In the genomic region with DNA sequence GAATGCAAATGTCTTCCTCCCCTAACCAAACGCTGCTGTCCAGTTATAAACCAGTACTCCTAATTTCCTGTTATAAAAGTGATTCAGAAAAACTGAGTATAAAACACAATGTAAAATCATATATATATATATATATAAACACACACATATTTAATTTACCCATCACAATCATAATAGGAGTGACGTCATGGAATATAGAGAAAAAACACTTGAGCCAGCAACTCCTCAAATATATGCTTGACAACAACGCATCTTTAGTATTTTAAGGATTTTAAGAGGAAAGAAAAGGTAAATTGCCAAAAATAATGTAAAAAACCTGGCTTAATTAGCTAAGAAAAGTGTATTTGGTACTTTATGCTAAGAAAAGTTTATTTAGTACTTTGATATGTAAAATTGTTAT, we compare ENCODE assay signal across 34 cellular contexts.
"Had no signal": no experiment of that assay in that cellular context is flagged by ENCODE, and none has a peak within 500 bp of the region (broad histone marks: within the 10 kb centered on the region; RNA-seq: fewer than 3 reads in every experiment).

No MANE protein-coding gene starts in this region.

- H3K9me3 ChIP-seq: adrenal gland, ascending aorta, body of pancreas, breast epithelium had no signal

- H3K27ac ChIP-seq: adrenal gland, ascending aorta, body of pancreas, brain microvascular endothelial cell, breast epithelium, cardiac muscle cell had no signal

- H3K4me3 ChIP-seq: adrenal gland, ascending aorta, body of pancreas, breast epithelium, cardiac muscle cell had no signal

- DNase-seq: activated effector memory CD4-positive, alpha-beta T cell treated with anti-CD3 and anti-CD28 coated beads, Interleukin-2, amount 50 U/mL, for 16 hours; activated effector memory CD4-positive, alpha-beta T cell treated with Interleukin-2 at 50 U/mL for 16 hours; activated gamma-delta T cell; activated gamma-delta T cell treated with Interleukin-2 at 50 U/mL for 16 hours; activated naive CD4-positive, alpha-beta T cell; activated naive CD4-positive, alpha-beta T cell treated with anti-CD3 and anti-CD28 coated beads for 36 hours; activated naive CD4-positive, alpha-beta T cell treated with anti-CD3 and anti-CD28 coated beads, Interleukin-2, amount 10 ng/mL, durations not matched to agents 7 days and 5 days; activated naive CD4-positive, alpha-beta T cell treated with anti-CD3 and anti-CD28 coated beads, Interleukin-2, amount 50 U/mL, for 16 hours; activated naive CD4-positive, alpha-beta T cell treated with Interleukin-2 at 50 U/mL for 16 hours; activated naive CD8-positive, alpha-beta T cell treated with anti-CD3 and anti-CD28 coated beads for 36 hours; activated naive CD8-positive, alpha-beta T cell treated with anti-CD3 and anti-CD28 coated beads, Interleukin-2, amount 10 ng/mL, durations not matched to agents 7 days and 5 days; activated naive CD8-positive, alpha-beta T cell treated with anti-CD3 and anti-CD28 coated beads, Interleukin-2, amount 50 U/mL, for 24 hours; activated T-cell treated with anti-CD3 and anti-CD28 coated beads, Interleukin-2, amount 50 U/mL, for 1 hour; activated T-cell treated with anti-CD3 and anti-CD28 coated beads, Interleukin-2, amount 50 U/mL, for 24 hours; activated T-cell treated with anti-CD3 and anti-CD28 coated beads, Interleukin-2, amount 50 U/mL, for 4 hours; activated T-cell treated with anti-CD3 and anti-CD28 coated beads, Interleukin-2, amount 50 U/mL, for 48 hours; activated T-cell treated with anti-CD3 and anti-CD28 coated beads, Interleukin-2, amount 50 U/mL, for 72 hours; adrenal gland; amniotic stem cell; amygdala; anterior cingulate cortex; aorta; body of pancreas; brain microvascular endothelial cell; caudate nucleus; central memory CD4-positive, alpha-beta T cell; cerebellar nuclear complex had no signal

- H3K4me1 ChIP-seq: adrenal gland, ascending aorta, body of pancreas, breast epithelium had no signal

- H3K36me3 ChIP-seq: adrenal gland, ascending aorta, brain microvascular endothelial cell, breast epithelium, cardiac muscle cell had no signal

- FAIRE-seq: astrocyte, bronchial epithelial cell had no signal

- H3K27me3 ChIP-seq: adrenal gland, ascending aorta, body of pancreas, brain microvascular endothelial cell, breast epithelium, cardiac muscle cell had no signal

- ATAC-seq: activated naive CD4-positive, alpha-beta T cell treated with anti-CD3 and anti-CD28 coated beads, Interleukin-2, amount 50 U/mL, for 72 hours; activated naive CD8-positive, alpha-beta T cell treated with anti-CD3 and anti-CD28 coated beads, Interleukin-2, amount 50 U/mL, for 24 hours; activated T-cell treated with anti-CD3 and anti-CD28 coated beads, Interleukin-2, amount 50 U/mL, for 4 hours; activated T-cell treated with anti-CD3 and anti-CD28 coated beads, Interleukin-2, amount 50 U/mL, for 72 hours; activated T-helper 17 cell treated with anti-CD3 and anti-CD28 coated beads, Interleukin-2, amount 50 U/mL, for 72 hours; body of pancreas had no signal
